19 cellular contexts compared by ENCODE assay signal in the genomic region with DNA sequence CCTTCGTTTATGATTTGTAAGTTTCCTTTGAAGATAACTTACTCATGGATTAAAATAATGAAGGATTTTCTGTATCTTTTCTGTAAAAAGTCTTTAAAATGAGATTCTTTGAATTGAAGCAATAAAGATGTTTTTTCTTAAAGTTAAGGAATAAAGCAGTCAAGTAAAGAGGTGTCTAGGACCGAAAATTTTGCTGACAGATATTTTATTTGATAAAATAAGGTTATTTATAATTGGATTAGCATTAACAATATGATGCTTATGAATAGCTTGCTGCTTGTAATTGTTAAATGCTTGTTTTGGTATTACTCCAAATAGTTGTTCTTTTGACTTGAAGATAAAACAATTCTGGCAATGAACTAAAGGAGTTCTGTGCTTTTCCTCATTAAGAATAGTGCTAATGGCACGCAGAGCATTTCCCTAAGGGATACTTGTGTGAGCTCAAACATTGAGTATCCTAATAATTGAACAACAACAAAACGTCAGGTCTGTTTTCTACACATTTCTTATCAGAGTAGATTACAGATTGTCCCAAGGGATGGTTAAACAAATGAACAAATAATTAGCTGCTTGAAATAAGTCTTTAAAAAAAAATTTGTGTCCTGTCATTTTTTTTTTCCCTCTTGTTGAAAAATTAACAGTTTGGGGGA. TPM values are rescaled to one million over a fixed set of nuclear protein-coding genes. Genes with fewer than 3 reads are reported as not detected.
A peak's percentile ranks its signal among the peaks of the same experiment; 100 is the strongest.
DNase-seq lines count a peak whose midpoint lies in the region; ATAC-seq, FAIRE-seq and TF ChIP-seq lines count a peak whose summit lies in the region.
"Had no signal": no experiment of that assay in that cellular context is flagged by ENCODE, and none has a peak within 500 bp of the region (broad histone marks: within the 10 kb centered on the region; RNA-seq: fewer than 3 reads in every experiment).

No MANE protein-coding gene starts in this region.

- H3K36me3 ChIP-seq in heart left ventricle (peaks cover 0 to 48% (median 33%) of the 10 kb centered on the region in 9 donors), right atrium auricular region (peaks cover 27% of the 10 kb centered on the region)

- WGBS in heart left ventricle, 4 donors = 34 to 54% (median 43%) methylated on average over 4 of the region's 4 CpGs
- 36% methylated on average over 4 of the region's 4 CpGs for WGBS in right cardiac atrium

- TF ChIP-seq CTCF in heart left ventricle (IDR thresholded peaks at IDR 0.05) (no peak), right atrium auricular region (IDR thresholded peaks at IDR 0.05) (no peak)

- peak overlapping the region in 8 of 12 donors; percentile 7 to 50 (median 34) for H3K27ac ChIP-seq in heart left ventricle
- H3K27ac ChIP-seq in right atrium auricular region = no peak overlapping the region
- no peak overlapping the region for H3K27ac ChIP-seq in right cardiac atrium (ENCODE audit: low read length)

- intact Hi-C loops in heart left ventricle (cut with DNase I) (loop anchor here in 1 of 10 donors (1.0 to 5.0 kb wide), 2 partner anchors 52 to 123 kb away; a partner anchor contains a TSS), right cardiac atrium (cut with DNase I) (no loop called here)

- H3K27me3 ChIP-seq in heart left ventricle (no peaks in the 10 kb centered on the region), right atrium auricular region (no peaks in the 10 kb centered on the region), right cardiac atrium (ENCODE audit: control insufficient read depth, insufficient read depth) (no peaks in the 10 kb centered on the region)

- H3K4me3 ChIP-seq in heart left ventricle (no peak overlapping the region), right atrium auricular region (no peak overlapping the region), right cardiac atrium (ENCODE audit: low read length) (no peak overlapping the region)
- H3K4me3 ChIP-seq: GM12878, GM23338 had no signal

- ATAC-seq in heart left ventricle (peak; percentile 52 to 92 (median 60)), right cardiac atrium (peak; percentile 73 to 82), esophagus mucosa (no peak)
- ATAC-seq: GM12878, GM23338, HCT116 had no signal

- DNase-seq in heart left ventricle = no peak
- DNase-seq in right atrium auricular region (ENCODE audit: low spot score) = no peak
- DNase-seq in right cardiac atrium = no peak
- no peak for DNase-seq in activated naive CD4-positive, alpha-beta T cell treated with anti-CD3 and anti-CD28 coated beads, Interleukin-2, amount 50 U/mL, for 16 hours
- DNase-seq in DMS79 (lab: John Stamatoyannopoulos, UW) = no peak
- DNase-seq in putamen (ENCODE audit: low spot score) = no peak
- DNase-seq: C1 segment of cervical spinal cord, GDM1, KG1, NCI-H1436 treated with DMSO at 0.1 percent for 48 hours, NCI-H2081 treated with DMSO at 0.1 percent for 48 hours, NCI-H2227 treated with DMSO at 0.1 percent for 48 hours, NCI-H524, SHP77 had no signal

- FAIRE-seq in endometrium (lab: Jason Lieb, UNC) = peak; percentile 78
- FAIRE-seq: GM12878 had no signal

- no peak for TF ChIP-seq POLR2A in heart left ventricle (IDR thresholded peaks at IDR 0.05)

- H3K9me3 ChIP-seq in heart left ventricle (peaks cover 0 to 10% (median 0%) of the 10 kb centered on the region in 12 donors), right atrium auricular region (peaks cover 0 to 10% of the 10 kb centered on the region in 2 donors), right cardiac atrium (ENCODE audit: control insufficient read depth, low read length) (no peaks in the 10 kb centered on the region)

- H3K4me1 ChIP-seq in heart left ventricle = peaks cover 0 to 44% (median 22%) of the 10 kb centered on the region in 12 donors
- peaks cover 0 to 18% of the 10 kb centered on the region in 2 donors for H3K4me1 ChIP-seq in right atrium auricular region
- peaks cover 4% of the 10 kb centered on the region for H3K4me1 ChIP-seq in right cardiac atrium (ENCODE audit: control insufficient read depth, insufficient read depth, low read length)

RNA-seq across cellular contexts. Expression of a gene that starts 16.6 kb away (rescaled TPM):
- total RNA-seq in heart left ventricle (10 to 100 TPM; 16.6 to 43.5 (median 31.7) TPM), right atrium auricular region (10 to 100 TPM; 19.5 to 26.3 TPM), right cardiac atrium (10 to 100 TPM; 31.9 to 39.9 (median 36.5) TPM), esophagus mucosa (21.3 TPM)
- polyA plus RNA-seq in heart left ventricle (10 to 100 TPM in 1 of 2 donors, 1 to 10 TPM in 1; 9.7 to 33.8 TPM), right cardiac atrium (16.6 TPM)

Comparison
In these comparisons a context has a peak if more than half of its experiments do, and no peak if none do; other contexts are left out.
1. H3K27ac ChIP-seq: peak in heart left ventricle (8 of 12); none in right atrium auricular region (0 of 2) and right cardiac atrium (single experiment).